Comparison of ENCODE assay signal across 24 cellular contexts in genomic region chr18:49672853-49673252, GRCh38.
"Had no signal": no experiment of that assay in that cellular context is flagged by ENCODE, and none has a peak within 500 bp of the region (broad histone marks: within the 10 kb centered on the region; RNA-seq: fewer than 3 reads in every experiment).

No MANE protein-coding gene starts in this region.

- H3K4me3 ChIP-seq: dorsolateral prefrontal cortex, gastroesophageal sphincter, heart left ventricle, hepatocyte, prostate gland, right atrium auricular region, smooth muscle cell, stomach, tibial artery had no signal

- H3K27ac ChIP-seq: dorsolateral prefrontal cortex, gastroesophageal sphincter, heart left ventricle, hepatocyte, prostate gland, right atrium auricular region, stomach, tibial artery had no signal

- H3K4me1 ChIP-seq: prostate gland, right atrium auricular region, tibial artery had no signal

- DNase-seq: dorsolateral prefrontal cortex; effector CD4-positive, alpha-beta T cell; heart left ventricle; kidney; mammary epithelial cell; mesendoderm; midbrain; naive thymus-derived CD4-positive, alpha-beta T cell; nephron progenitor cell; nucleus accumbens; stimulated activated CD4-positive, alpha-beta T cell treated with anti-CD3 and anti-CD28 coated beads, Interleukin-12 subunit alpha, Interleukin-12 subunit beta, amount 100 ng/mL, for 4 hours; stimulated activated CD4-positive, alpha-beta T cell treated with anti-CD3 and anti-CD28 coated beads, Interleukin-1b, Interleukin-23, amount 100 ng/mL, for 48 hours; stimulated activated CD4-positive, alpha-beta T cell treated with anti-CD3 and anti-CD28 coated beads, Interleukin-4, amount 100 ng/mL, for 1 hour; stimulated activated CD8-positive, alpha-beta memory T cell treated with anti-CD3 and anti-CD28 coated beads, Interleukin-4, amount 100 ng/mL, for 48 hours; stimulated activated naive CD4-positive, alpha-beta T cell treated with Interleukin-2 at 50 U/mL for 16 hours; stomach; tibial artery had no signal

- H3K9me3 ChIP-seq: gastroesophageal sphincter, heart left ventricle, prostate gland, right atrium auricular region, stomach, tibial artery had no signal

- ATAC-seq: gastroesophageal sphincter; heart left ventricle; left lobe of liver; naive thymus-derived CD4-positive, alpha-beta T cell; sciatic nerve had no signal

- H3K27me3 ChIP-seq: gastroesophageal sphincter, hepatocyte, right atrium auricular region had no signal

- H3K36me3 ChIP-seq: gastroesophageal sphincter, heart left ventricle, prostate gland, right atrium auricular region, stomach, tibial artery had no signal
